In genomic region chr20:49863666-49864065, GRCh38 we compare ENCODE assay signal across 20 cellular contexts.
"Had no signal": no experiment of that assay in that cellular context is flagged by ENCODE, and none has a peak within 500 bp of the region (broad histone marks: within the 10 kb centered on the region; RNA-seq: fewer than 3 reads in every experiment).

No MANE protein-coding gene starts in this region.

- H3K4me3 ChIP-seq: K562, SJCRH30 had no signal

- DNase-seq: Kasumi-1, MM.1S, NCI-H1092 treated with DMSO at 0.1 percent for 48 hours, NCI-H1436, NCI-H187, NCI-H2029, NCI-H2081 treated with DMSO at 0.1 percent for 48 hours, NCI-H2171, NCI-H226, NCI-H446, NCI-H510A, NCI-H524 treated with DMSO at 0.1 percent for 48 hours, NCI-H69, NCI-H774, PC-3, SHP77 treated with DMSO at 0.1 percent for 48 hours, SJCRH30 had no signal

- H3K9ac ChIP-seq: KMS-11 had no signal

- H3K9me3 ChIP-seq: SJCRH30 had no signal

- H3K27ac Mint-ChIP-seq: IgD-negative memory B cell had no signal

- H3K9me3 Mint-ChIP-seq: IgD-negative memory B cell had no signal

- H3K36me3 ChIP-seq: SJCRH30 had no signal

- H3K27ac ChIP-seq: KMS-11, SJCRH30 had no signal

- H3K27me3 ChIP-seq: SJCRH30 had no signal

- H3K4me3 Mint-ChIP-seq: IgD-negative memory B cell had no signal

- H3K27me3 Mint-ChIP-seq: IgD-negative memory B cell had no signal
